Comparison of ENCODE assay signal across 1 cellular context in genomic region chr14:99603471-99603933, GRCh38.
TF ChIP-seq lines count a peak whose summit lies in the region.

No MANE protein-coding gene starts in this region.

TF ChIP-seq in HepG2, 621 proteins besides CTCF, POLR2A, EP300 and RAD21 (continued from another document and continues in another):
- TF ChIP-seq, protein P1, sequence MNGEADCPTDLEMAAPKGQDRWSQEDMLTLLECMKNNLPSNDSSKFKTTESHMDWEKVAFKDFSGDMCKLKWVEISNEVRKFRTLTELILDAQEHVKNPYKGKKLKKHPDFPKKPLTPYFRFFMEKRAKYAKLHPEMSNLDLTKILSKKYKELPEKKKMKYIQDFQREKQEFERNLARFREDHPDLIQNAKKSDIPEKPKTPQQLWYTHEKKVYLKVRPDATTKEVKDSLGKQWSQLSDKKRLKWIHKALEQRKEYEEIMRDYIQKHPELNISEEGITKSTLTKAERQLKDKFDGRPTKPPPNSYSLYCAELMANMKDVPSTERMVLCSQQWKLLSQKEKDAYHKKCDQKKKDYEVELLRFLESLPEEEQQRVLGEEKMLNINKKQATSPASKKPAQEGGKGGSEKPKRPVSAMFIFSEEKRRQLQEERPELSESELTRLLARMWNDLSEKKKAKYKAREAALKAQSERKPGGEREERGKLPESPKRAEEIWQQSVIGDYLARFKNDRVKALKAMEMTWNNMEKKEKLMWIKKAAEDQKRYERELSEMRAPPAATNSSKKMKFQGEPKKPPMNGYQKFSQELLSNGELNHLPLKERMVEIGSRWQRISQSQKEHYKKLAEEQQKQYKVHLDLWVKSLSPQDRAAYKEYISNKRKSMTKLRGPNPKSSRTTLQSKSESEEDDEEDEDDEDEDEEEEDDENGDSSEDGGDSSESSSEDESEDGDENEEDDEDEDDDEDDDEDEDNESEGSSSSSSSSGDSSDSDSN (CRISPR knock-in tag; IDR thresholded peaks at IDR 0.05): peak; percentile 69; the same call in 1 of the 2 replicates
- TF ChIP-seq YY1 (IDR thresholded peaks at IDR 0.05; ENCODE audit: insufficient read depth, insufficient replicate concordance, low read depth, low read length) (no peak), ZNF790 (CRISPR knock-in tag; IDR thresholded peaks at IDR 0.05; ENCODE audit: borderline replicate concordance) (peak; percentile 95; the same call in 1 of the 2 replicates), RBFOX2 (IDR thresholded peaks at IDR 0.05; ENCODE audit: low read depth, low read length) (peak; percentile 59), GPN1 (CRISPR knock-in tag; IDR thresholded peaks at IDR 0.05; ENCODE audit: borderline replicate concordance) (0 out of 2 replicates have a peak, but pooled peaks have one; percentile 77), GLMP (CRISPR knock-in tag; IDR thresholded peaks at IDR 0.05; ENCODE audit: borderline replicate concordance) (peak; percentile 84; the same call in 1 of the 2 replicates), SAP130 (CRISPR knock-in tag; IDR thresholded peaks at IDR 0.05; ENCODE audit: low read depth) (peak; percentile 29; the same call in 1 of the 2 replicates), NFE2 (CRISPR knock-in tag; IDR thresholded peaks at IDR 0.05) (no peak), MATR3 (CRISPR knock-in tag; IDR thresholded peaks at IDR 0.05) (no peak), HMG20B (CRISPR knock-in tag; conservative IDR thresholded peaks at IDR 0.05) (0 out of 2 replicates have a peak, but pooled peaks have one; percentile 49), ZNF281 (CRISPR knock-in tag; IDR thresholded peaks at IDR 0.05; ENCODE audit: borderline replicate concordance) (0 out of 2 replicates have a peak, but pooled peaks have one; percentile 28), ZNF580 (CRISPR knock-in tag; IDR thresholded peaks at IDR 0.05; ENCODE audit: borderline replicate concordance, low read depth) (peak; percentile 97; the same call in 1 of the 2 replicates), GFI1 (CRISPR knock-in tag; IDR thresholded peaks at IDR 0.05; ENCODE audit: borderline replicate concordance) (peak; percentile 54; the same call in 1 of the 2 replicates), ZNF766 (CRISPR knock-in tag; IDR thresholded peaks at IDR 0.05; ENCODE audit: borderline replicate concordance) (peak; percentile 98), ZNF530 (CRISPR knock-in tag; IDR thresholded peaks at IDR 0.05; ENCODE audit: low read depth) (peak; percentile 93), BRF2 (CRISPR knock-in tag; IDR thresholded peaks at IDR 0.05) (peak; percentile 83; the same call in 1 of the 2 replicates), ARNT2 (CRISPR knock-in tag; IDR thresholded peaks at IDR 0.05; ENCODE audit: low read depth) (peak; percentile 99), HNRNPH1 (optimal IDR thresholded peaks at IDR 0.05; ENCODE audit: low read depth, low read length) (no peak), NR2C2 (CRISPR knock-in tag; IDR thresholded peaks at IDR 0.05; ENCODE audit: borderline replicate concordance) (peak; percentile 40; the same call in 1 of the 2 replicates), ZBTB20 (CRISPR knock-in tag; IDR thresholded peaks at IDR 0.05; ENCODE audit: borderline replicate concordance, low read depth) (no peak), RELA (CRISPR knock-in tag; IDR thresholded peaks at IDR 0.05) (0 out of 2 replicates have a peak, but pooled peaks have one; percentile 61), ZNF879 (CRISPR knock-in tag; IDR thresholded peaks at IDR 0.05) (peak; percentile 94; the same call in 1 of the 2 replicates), ZEB1 (IDR thresholded peaks at IDR 0.05; ENCODE audit: insufficient replicate concordance, low read depth) (no peak), THAP11 (CRISPR knock-in tag; IDR thresholded peaks at IDR 0.05) (0 out of 2 replicates have a peak, but pooled peaks have one; percentile 41), HOXA9 (CRISPR knock-in tag; IDR thresholded peaks at IDR 0.05; ENCODE audit: borderline replicate concordance) (peak; percentile 97; the same call in 1 of the 2 replicates), ZNF225 (CRISPR knock-in tag; IDR thresholded peaks at IDR 0.05) (peak; percentile 99), RFXANK (CRISPR knock-in tag; IDR thresholded peaks at IDR 0.05) (no peak), NR3C1 (CRISPR knock-in tag; IDR thresholded peaks at IDR 0.05) (no peak), ASH2L (IDR thresholded peaks at IDR 0.05; ENCODE audit: insufficient read length, low read depth, low read length) (peak; percentile 30), IKZF4 (CRISPR knock-in tag; IDR thresholded peaks at IDR 0.05; ENCODE audit: borderline replicate concordance, low read depth, not compliant biosample characterization) (peak; percentile 97), MTA1 (CRISPR knock-in tag; IDR thresholded peaks at IDR 0.05; ENCODE audit: borderline replicate concordance) (peak; percentile 50; the same call in 1 of the 2 replicates), AGO1 (IDR thresholded peaks at IDR 0.05; ENCODE audit: low read depth, low read length, poor library complexity, severe bottlenecking) (no peak), HIVEP1 (CRISPR knock-in tag; IDR thresholded peaks at IDR 0.05) (no peak; the same call in 1 of the 2 replicates), SMARCE1 (IDR thresholded peaks at IDR 0.05; ENCODE audit: borderline replicate concordance) (no peak), DR1 (CRISPR knock-in tag; IDR thresholded peaks at IDR 0.05) (no peak), ZNF761 (CRISPR knock-in tag; conservative IDR thresholded peaks at IDR 0.05) (peak; percentile 91), ZNF7 (CRISPR knock-in tag; IDR thresholded peaks at IDR 0.05) (no peak), CHCHD3 (CRISPR knock-in tag; IDR thresholded peaks at IDR 0.05) (peak; percentile 99), TCF7L2 (IDR thresholded peaks at IDR 0.05; ENCODE audit: low read depth, low read length) (no peak), PAXIP1 (CRISPR knock-in tag; conservative IDR thresholded peaks at IDR 0.05) (no peak), ZFP1 (CRISPR knock-in tag; IDR thresholded peaks at IDR 0.05) (no peak), LBX2 (CRISPR knock-in tag; IDR thresholded peaks at IDR 0.05; ENCODE audit: borderline replicate concordance) (peak; percentile 96; the same call in 1 of the 2 replicates), HNF4A (CRISPR knock-in tag; IDR thresholded peaks at IDR 0.05) (no peak), NR0B2 (CRISPR knock-in tag; IDR thresholded peaks at IDR 0.05) (peak; percentile 99), SMAD1 (CRISPR knock-in tag; IDR thresholded peaks at IDR 0.05; ENCODE audit: borderline replicate concordance, low read depth) (peak; percentile 73; the same call in 1 of the 2 replicates), HMGXB4 (CRISPR knock-in tag; IDR thresholded peaks at IDR 0.05; ENCODE audit: borderline replicate concordance in 1 of 2, low read depth in 1 of 2) (peak; percentile 36 to 52; a peak in 1 of 4 replicates), KMT2A (CRISPR knock-in tag; IDR thresholded peaks at IDR 0.05) (peak; percentile 28; the same call in 1 of the 2 replicates), ZFP90 (CRISPR knock-in tag; IDR thresholded peaks at IDR 0.05; ENCODE audit: borderline replicate concordance) (no peak; the same call in 1 of the 2 replicates), PAX8 (CRISPR knock-in tag; IDR thresholded peaks at IDR 0.05; ENCODE audit: borderline replicate concordance) (peak; percentile 81; the same call in 1 of the 2 replicates)
- TF ChIP-seq, protein P2, sequence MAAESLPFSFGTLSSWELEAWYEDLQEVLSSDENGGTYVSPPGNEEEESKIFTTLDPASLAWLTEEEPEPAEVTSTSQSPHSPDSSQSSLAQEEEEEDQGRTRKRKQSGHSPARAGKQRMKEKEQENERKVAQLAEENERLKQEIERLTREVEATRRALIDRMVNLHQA (CRISPR knock-in tag; IDR thresholded peaks at IDR 0.05): no peak
- TF ChIP-seq, protein P3, sequence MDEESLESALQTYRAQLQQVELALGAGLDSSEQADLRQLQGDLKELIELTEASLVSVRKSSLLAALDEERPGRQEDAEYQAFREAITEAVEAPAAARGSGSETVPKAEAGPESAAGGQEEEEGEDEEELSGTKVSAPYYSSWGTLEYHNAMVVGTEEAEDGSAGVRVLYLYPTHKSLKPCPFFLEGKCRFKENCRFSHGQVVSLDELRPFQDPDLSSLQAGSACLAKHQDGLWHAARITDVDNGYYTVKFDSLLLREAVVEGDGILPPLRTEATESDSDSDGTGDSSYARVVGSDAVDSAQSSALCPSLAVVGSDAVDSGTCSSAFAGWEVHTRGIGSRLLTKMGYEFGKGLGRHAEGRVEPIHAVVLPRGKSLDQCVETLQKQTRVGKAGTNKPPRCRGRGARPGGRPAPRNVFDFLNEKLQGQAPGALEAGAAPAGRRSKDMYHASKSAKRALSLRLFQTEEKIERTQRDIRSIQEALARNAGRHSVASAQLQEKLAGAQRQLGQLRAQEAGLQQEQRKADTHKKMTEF (CRISPR knock-in tag; IDR thresholded peaks at IDR 0.05): peak; percentile 88
